1 cellular context compared by ENCODE assay signal in genomic region chr10:35684625-35685024, GRCh38.
TF ChIP-seq lines count a peak whose summit lies in the region.

No MANE protein-coding gene starts in this region.

TF ChIP-seq in GM23338, 12 proteins besides CTCF, POLR2A, EP300 and RAD21 (continued from another document):
- TF ChIP-seq, protein P1, sequence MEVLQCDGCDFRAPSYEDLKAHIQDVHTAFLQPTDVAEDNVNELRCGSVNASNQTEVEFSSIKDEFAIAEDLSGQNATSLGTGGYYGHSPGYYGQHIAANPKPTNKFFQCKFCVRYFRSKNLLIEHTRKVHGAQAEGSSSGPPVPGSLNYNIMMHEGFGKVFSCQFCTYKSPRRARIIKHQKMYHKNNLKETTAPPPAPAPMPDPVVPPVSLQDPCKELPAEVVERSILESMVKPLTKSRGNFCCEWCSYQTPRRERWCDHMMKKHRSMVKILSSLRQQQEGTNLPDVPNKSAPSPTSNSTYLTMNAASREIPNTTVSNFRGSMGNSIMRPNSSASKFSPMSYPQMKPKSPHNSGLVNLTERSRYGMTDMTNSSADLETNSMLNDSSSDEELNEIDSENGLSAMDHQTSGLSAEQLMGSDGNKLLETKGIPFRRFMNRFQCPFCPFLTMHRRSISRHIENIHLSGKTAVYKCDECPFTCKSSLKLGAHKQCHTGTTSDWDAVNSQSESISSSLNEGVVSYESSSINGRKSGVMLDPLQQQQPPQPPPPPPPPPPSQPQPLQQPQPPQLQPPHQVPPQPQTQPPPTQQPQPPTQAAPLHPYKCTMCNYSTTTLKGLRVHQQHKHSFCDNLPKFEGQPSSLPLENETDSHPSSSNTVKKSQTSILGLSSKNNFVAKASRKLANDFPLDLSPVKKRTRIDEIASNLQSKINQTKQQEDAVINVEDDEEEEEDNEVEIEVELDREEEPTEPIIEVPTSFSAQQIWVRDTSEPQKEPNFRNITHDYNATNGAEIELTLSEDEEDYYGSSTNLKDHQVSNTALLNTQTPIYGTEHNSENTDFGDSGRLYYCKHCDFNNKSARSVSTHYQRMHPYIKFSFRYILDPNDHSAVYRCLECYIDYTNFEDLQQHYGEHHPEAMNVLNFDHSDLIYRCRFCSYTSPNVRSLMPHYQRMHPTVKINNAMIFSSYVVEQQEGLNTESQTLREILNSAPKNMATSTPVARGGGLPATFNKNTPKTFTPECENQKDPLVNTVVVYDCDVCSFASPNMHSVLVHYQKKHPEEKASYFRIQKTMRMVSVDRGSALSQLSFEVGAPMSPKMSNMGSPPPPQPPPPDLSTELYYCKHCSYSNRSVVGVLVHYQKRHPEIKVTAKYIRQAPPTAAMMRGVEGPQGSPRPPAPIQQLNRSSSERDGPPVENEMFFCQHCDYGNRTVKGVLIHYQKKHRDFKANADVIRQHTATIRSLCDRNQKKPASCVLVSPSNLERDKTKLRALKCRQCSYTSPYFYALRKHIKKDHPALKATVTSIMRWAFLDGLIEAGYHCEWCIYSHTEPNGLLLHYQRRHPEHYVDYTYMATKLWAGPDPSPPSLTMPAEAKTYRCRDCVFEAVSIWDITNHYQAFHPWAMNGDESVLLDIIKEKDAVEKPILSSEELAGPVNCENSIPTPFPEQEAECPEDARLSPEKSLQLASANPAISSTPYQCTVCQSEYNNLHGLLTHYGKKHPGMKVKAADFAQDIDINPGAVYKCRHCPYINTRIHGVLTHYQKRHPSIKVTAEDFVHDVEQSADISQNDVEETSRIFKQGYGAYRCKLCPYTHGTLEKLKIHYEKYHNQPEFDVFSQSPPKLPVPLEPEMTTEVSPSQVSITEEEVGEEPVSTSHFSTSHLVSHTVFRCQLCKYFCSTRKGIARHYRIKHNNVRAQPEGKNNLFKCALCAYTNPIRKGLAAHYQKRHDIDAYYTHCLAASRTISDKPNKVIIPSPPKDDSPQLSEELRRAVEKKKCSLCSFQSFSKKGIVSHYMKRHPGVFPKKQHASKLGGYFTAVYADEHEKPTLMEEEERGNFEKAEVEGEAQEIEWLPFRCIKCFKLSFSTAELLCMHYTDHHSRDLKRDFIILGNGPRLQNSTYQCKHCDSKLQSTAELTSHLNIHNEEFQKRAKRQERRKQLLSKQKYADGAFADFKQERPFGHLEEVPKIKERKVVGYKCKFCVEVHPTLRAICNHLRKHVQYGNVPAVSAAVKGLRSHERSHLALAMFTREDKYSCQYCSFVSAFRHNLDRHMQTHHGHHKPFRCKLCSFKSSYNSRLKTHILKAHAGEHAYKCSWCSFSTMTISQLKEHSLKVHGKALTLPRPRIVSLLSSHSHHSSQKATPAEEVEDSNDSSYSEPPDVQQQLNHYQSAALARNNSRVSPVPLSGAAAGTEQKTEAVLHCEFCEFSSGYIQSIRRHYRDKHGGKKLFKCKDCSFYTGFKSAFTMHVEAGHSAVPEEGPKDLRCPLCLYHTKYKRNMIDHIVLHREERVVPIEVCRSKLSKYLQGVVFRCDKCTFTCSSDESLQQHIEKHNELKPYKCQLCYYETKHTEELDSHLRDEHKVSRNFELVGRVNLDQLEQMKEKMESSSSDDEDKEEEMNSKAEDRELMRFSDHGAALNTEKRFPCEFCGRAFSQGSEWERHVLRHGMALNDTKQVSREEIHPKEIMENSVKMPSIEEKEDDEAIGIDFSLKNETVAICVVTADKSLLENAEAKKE (CRISPR knock-in tag; IDR thresholded peaks at IDR 0.05) = no peak
- no peak for TF ChIP-seq EZH2 (IDR thresholded peaks at IDR 0.05; ENCODE audit: low read depth, unreplicated experiment)
- no peak for TF ChIP-seq EZH2phosphoT487 (IDR thresholded peaks at IDR 0.05; ENCODE audit: unreplicated experiment)
- TF ChIP-seq STAT1 (IDR thresholded peaks at IDR 0.05; ENCODE audit: unreplicated experiment) = no peak
- TF ChIP-seq, protein P2, sequence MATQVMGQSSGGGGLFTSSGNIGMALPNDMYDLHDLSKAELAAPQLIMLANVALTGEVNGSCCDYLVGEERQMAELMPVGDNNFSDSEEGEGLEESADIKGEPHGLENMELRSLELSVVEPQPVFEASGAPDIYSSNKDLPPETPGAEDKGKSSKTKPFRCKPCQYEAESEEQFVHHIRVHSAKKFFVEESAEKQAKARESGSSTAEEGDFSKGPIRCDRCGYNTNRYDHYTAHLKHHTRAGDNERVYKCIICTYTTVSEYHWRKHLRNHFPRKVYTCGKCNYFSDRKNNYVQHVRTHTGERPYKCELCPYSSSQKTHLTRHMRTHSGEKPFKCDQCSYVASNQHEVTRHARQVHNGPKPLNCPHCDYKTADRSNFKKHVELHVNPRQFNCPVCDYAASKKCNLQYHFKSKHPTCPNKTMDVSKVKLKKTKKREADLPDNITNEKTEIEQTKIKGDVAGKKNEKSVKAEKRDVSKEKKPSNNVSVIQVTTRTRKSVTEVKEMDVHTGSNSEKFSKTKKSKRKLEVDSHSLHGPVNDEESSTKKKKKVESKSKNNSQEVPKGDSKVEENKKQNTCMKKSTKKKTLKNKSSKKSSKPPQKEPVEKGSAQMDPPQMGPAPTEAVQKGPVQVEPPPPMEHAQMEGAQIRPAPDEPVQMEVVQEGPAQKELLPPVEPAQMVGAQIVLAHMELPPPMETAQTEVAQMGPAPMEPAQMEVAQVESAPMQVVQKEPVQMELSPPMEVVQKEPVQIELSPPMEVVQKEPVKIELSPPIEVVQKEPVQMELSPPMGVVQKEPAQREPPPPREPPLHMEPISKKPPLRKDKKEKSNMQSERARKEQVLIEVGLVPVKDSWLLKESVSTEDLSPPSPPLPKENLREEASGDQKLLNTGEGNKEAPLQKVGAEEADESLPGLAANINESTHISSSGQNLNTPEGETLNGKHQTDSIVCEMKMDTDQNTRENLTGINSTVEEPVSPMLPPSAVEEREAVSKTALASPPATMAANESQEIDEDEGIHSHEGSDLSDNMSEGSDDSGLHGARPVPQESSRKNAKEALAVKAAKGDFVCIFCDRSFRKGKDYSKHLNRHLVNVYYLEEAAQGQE (IDR thresholded peaks at IDR 0.05; ENCODE audit: unreplicated experiment) = no peak
- no peak for TF ChIP-seq ZNF114 (CRISPR knock-in tag; IDR thresholded peaks at IDR 0.05)
- TF ChIP-seq NANOG (IDR thresholded peaks at IDR 0.05; ENCODE audit: borderline replicate concordance) = no peak
- no peak for TF ChIP-seq ZNF331 (CRISPR knock-in tag; IDR thresholded peaks at IDR 0.05; ENCODE audit: low read depth)
